1 cellular context compared by ENCODE assay signal in genomic region chr12:7293670-7294069, GRCh38.
TF ChIP-seq lines count a peak whose summit lies in the region.

No MANE protein-coding gene starts in this region.

TF ChIP-seq in K562, 482 proteins besides CTCF, POLR2A, EP300 and RAD21 (continued from another document and continues in another):
- TF ChIP-seq C11orf30 (IDR thresholded peaks at IDR 0.05; ENCODE audit: low read depth) (no peak; the same call in 1 of the 2 replicates), BRD9 (IDR thresholded peaks at IDR 0.05; ENCODE audit: low read depth, partially characterized antibody) (peak; percentile 58), SMARCC2 (IDR thresholded peaks at IDR 0.05; ENCODE audit: low read depth) (peak; percentile 80), FOXA3 (CRISPR knock-in tag; conservative IDR thresholded peaks at IDR 0.05 in 1 of 2, IDR thresholded peaks at IDR 0.05 in 1 of 2) (peak in 1 of 2 experiments; percentile 93; a peak in 2 of 4 replicates), ZNF174 (CRISPR knock-in tag; IDR thresholded peaks at IDR 0.05) (no peak), BCL6 (CRISPR knock-in tag; IDR thresholded peaks at IDR 0.05) (no peak), CSDE1 (IDR thresholded peaks at IDR 0.05) (no peak), E4F1 (CRISPR knock-in tag; IDR thresholded peaks at IDR 0.05; ENCODE audit: borderline replicate concordance) (no peak), TEAD4 (IDR thresholded peaks at IDR 0.05; ENCODE audit: low read length) (peak; percentile 96), TEAD4 (CRISPR knock-in tag; IDR thresholded peaks at IDR 0.05; ENCODE audit: borderline replicate concordance) (no peak), CHD2 (IDR thresholded peaks at IDR 0.05; ENCODE audit: low read depth, low read length) (no peak), NFXL1 (CRISPR knock-in tag; IDR thresholded peaks at IDR 0.05) (no peak), POLR2B (IDR thresholded peaks at IDR 0.05; ENCODE audit: low read depth, partially characterized antibody) (no peak), ZNF589 (CRISPR knock-in tag; IDR thresholded peaks at IDR 0.05; ENCODE audit: low read depth) (0 out of 2 replicates have a peak, but pooled peaks have one; percentile 45), SOX6 (IDR thresholded peaks at IDR 0.05) (peak; percentile 97), CBX8 (IDR thresholded peaks at IDR 0.05; ENCODE audit: borderline replicate concordance, extremely low read depth, low read depth, low read length, poor library complexity, severe bottlenecking) (no peak), JUND (IDR thresholded peaks at IDR 0.05; ENCODE audit: borderline replicate concordance, low read depth, low read length) (peak; percentile 59), JUND (tag; IDR thresholded peaks at IDR 0.05; ENCODE audit: borderline replicate concordance, low read depth, low read length) (no peak; the same call in 2 of the 3 replicates), NEUROD1 (IDR thresholded peaks at IDR 0.05; ENCODE audit: borderline replicate concordance, low read depth, low read length, partially characterized antibody) (peak; percentile 46), EHMT2 (IDR thresholded peaks at IDR 0.05) (peak; percentile 62; the same call in 1 of the 2 replicates), MEIS2 (IDR thresholded peaks at IDR 0.05; ENCODE audit: partially characterized antibody) (peak; percentile 96), PML (IDR thresholded peaks at IDR 0.05; ENCODE audit: low read length) (peak; percentile 87), FOXP1 (CRISPR knock-in tag; IDR thresholded peaks at IDR 0.05) (no peak), ZKSCAN1 (IDR thresholded peaks at IDR 0.05; ENCODE audit: low read depth, low read length) (no peak), POLR2H (tag; IDR thresholded peaks at IDR 0.05; ENCODE audit: low read depth) (0 out of 2 replicates have a peak, but pooled peaks have one; percentile 48), ETS2 (tag; IDR thresholded peaks at IDR 0.05; ENCODE audit: borderline replicate concordance, poor library complexity, severe bottlenecking) (no peak), RBM25 (IDR thresholded peaks at IDR 0.05; ENCODE audit: low read depth, low read length, severe bottlenecking) (peak; percentile 26), KHSRP (IDR thresholded peaks at IDR 0.05) (no peak), CREM (IDR thresholded peaks at IDR 0.05; ENCODE audit: low read depth) (0 out of 2 replicates have a peak, but pooled peaks have one; percentile 26), CEBPG (CRISPR knock-in tag; IDR thresholded peaks at IDR 0.05) (no peak), CEBPG (tag; conservative IDR thresholded peaks at IDR 0.05 in 1 of 2, IDR thresholded peaks at IDR 0.05 in 1 of 2) (peak; percentile 46 to 81; a peak in 3 of 4 replicates), PTBP1 (IDR thresholded peaks at IDR 0.05; ENCODE audit: low read depth, low read length) (no peak), ZNF316 (IDR thresholded peaks at IDR 0.05) (0 out of 2 replicates have a peak, but pooled peaks have one; percentile 7), ZNF384 (IDR thresholded peaks at IDR 0.05; ENCODE audit: low read depth, low read length) (peak; percentile 99), ZNF239 (CRISPR knock-in tag; IDR thresholded peaks at IDR 0.05) (no peak), ZFP91 (CRISPR knock-in tag; IDR thresholded peaks at IDR 0.05) (no peak), CC2D1A (IDR thresholded peaks at IDR 0.05) (no peak), PHB2 (IDR thresholded peaks at IDR 0.05; ENCODE audit: low read depth) (0 out of 2 replicates have a peak, but pooled peaks have one; percentile 36), SRSF3 (IDR thresholded peaks at IDR 0.05; ENCODE audit: insufficient read depth, low read length) (no peak), ILF3 (IDR thresholded peaks at IDR 0.05; ENCODE audit: borderline replicate concordance) (no peak), RCOR1 (IDR thresholded peaks at IDR 0.05; ENCODE audit: borderline replicate concordance in 1 of 2, low read depth in 2 of 2, low read length in 2 of 2) (peak in 1 of 2 experiments; percentile 82; a peak in 2 of 4 replicates), CTBP1 (IDR thresholded peaks at IDR 0.05; ENCODE audit: borderline replicate concordance) (peak; percentile 52; the same call in 1 of the 2 replicates), ZBTB43 (CRISPR knock-in tag; IDR thresholded peaks at IDR 0.05) (no peak), TRIM24 (IDR thresholded peaks at IDR 0.05) (peak; percentile 54 to 58; a peak in 2 of 4 replicates), ZNF232 (CRISPR knock-in tag; IDR thresholded peaks at IDR 0.05) (no peak), TCF3 (CRISPR knock-in tag; IDR thresholded peaks at IDR 0.05) (peak; percentile 94), ZMIZ1 (IDR thresholded peaks at IDR 0.05; ENCODE audit: low read depth in 2 of 2, low read length in 2 of 2) (peak in 1 of 2 experiments; percentile 82; a peak in 2 of 4 replicates)
- TF ChIP-seq, protein P1, sequence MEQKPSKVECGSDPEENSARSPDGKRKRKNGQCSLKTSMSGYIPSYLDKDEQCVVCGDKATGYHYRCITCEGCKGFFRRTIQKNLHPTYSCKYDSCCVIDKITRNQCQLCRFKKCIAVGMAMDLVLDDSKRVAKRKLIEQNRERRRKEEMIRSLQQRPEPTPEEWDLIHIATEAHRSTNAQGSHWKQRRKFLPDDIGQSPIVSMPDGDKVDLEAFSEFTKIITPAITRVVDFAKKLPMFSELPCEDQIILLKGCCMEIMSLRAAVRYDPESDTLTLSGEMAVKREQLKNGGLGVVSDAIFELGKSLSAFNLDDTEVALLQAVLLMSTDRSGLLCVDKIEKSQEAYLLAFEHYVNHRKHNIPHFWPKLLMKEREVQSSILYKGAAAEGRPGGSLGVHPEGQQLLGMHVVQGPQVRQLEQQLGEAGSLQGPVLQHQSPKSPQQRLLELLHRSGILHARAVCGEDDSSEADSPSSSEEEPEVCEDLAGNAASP (IDR thresholded peaks at IDR 0.05): no peak
- TF ChIP-seq, protein P2, sequence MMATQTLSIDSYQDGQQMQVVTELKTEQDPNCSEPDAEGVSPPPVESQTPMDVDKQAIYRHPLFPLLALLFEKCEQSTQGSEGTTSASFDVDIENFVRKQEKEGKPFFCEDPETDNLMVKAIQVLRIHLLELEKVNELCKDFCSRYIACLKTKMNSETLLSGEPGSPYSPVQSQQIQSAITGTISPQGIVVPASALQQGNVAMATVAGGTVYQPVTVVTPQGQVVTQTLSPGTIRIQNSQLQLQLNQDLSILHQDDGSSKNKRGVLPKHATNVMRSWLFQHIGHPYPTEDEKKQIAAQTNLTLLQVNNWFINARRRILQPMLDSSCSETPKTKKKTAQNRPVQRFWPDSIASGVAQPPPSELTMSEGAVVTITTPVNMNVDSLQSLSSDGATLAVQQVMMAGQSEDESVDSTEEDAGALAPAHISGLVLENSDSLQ (IDR thresholded peaks at IDR 0.05): peak; percentile 97
- TF ChIP-seq, protein P3, sequence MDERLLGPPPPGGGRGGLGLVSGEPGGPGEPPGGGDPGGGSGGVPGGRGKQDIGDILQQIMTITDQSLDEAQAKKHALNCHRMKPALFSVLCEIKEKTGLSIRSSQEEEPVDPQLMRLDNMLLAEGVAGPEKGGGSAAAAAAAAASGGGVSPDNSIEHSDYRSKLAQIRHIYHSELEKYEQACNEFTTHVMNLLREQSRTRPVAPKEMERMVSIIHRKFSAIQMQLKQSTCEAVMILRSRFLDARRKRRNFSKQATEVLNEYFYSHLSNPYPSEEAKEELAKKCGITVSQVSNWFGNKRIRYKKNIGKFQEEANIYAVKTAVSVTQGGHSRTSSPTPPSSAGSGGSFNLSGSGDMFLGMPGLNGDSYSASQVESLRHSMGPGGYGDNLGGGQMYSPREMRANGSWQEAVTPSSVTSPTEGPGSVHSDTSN (CRISPR knock-in tag; IDR thresholded peaks at IDR 0.05; ENCODE audit: low read depth): peak; percentile 57
- TF ChIP-seq, protein P3 (tag; conservative IDR thresholded peaks at IDR 0.05; ENCODE audit: low read depth): peak; percentile 95
- TF ChIP-seq, protein P4, sequence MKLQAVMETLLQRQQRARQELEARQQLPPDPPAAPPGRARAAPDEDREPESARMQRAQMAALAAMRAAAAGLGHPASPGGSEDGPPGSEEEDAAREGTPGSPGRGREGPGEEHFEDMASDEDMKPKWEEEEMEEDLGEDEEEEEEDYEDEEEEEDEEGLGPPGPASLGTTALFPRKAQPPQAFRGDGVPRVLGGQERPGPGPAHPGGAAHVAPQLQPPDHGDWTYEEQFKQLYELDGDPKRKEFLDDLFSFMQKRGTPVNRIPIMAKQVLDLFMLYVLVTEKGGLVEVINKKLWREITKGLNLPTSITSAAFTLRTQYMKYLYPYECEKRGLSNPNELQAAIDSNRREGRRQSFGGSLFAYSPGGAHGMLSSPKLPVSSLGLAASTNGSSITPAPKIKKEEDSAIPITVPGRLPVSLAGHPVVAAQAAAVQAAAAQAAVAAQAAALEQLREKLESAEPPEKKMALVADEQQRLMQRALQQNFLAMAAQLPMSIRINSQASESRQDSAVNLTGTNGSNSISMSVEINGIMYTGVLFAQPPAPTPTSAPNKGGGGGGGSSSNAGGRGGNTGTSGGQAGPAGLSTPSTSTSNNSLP (IDR thresholded peaks at IDR 0.05; ENCODE audit: borderline replicate concordance, low read depth, low read length): 0 out of 2 replicates have a peak, but pooled peaks have one; percentile 50
- TF ChIP-seq, protein P5, sequence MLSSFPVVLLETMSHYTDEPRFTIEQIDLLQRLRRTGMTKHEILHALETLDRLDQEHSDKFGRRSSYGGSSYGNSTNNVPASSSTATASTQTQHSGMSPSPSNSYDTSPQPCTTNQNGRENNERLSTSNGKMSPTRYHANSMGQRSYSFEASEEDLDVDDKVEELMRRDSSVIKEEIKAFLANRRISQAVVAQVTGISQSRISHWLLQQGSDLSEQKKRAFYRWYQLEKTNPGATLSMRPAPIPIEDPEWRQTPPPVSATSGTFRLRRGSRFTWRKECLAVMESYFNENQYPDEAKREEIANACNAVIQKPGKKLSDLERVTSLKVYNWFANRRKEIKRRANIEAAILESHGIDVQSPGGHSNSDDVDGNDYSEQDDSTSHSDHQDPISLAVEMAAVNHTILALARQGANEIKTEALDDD (IDR thresholded peaks at IDR 0.05): peak; percentile 77
